9 cellular contexts compared by ENCODE assay signal in the genomic region with DNA sequence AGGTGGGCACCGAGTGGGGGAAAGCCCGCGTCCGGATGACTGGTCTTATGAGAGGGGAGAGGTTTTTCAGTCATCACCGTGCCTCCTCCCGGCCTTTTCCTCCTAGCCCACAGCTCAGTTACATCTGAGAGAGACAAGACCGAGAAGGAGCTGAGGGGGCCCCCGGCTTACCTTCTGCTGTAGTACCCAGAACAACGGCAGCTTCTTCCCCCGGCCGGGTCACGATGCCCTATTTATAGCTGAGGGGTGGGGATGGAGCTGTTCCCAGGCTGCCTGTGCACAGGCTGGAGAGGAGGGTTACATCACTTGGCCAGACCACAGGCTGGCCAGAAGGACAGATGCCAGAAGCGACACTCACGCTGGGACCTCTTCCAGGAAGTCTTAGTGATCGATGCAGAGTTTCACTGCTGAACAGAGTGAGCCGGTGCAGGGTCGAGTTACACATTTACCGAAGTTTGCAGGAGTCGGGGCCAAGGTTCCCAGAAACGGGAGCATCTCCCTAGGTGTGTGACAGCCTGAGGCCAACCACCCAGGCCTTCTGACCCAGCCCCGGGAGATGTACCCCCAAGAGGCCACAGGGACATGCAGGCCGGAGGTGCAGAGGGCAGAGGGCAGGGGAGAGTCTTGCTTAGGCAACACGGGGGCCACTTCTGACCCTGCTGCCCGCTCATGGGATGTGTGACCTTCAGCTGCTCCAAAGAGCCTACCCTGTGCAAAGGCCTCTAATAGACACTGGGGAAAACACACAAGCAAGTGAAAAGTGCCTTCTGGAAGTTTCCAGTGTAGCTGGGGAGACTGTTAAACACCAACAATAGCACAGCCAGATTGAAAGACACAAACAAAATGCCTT. TPM values are rescaled to one million over a fixed set of nuclear protein-coding genes. Genes with fewer than 3 reads are reported as not detected.
DNase-seq lines count a peak whose midpoint lies in the region; ATAC-seq and TF ChIP-seq lines count a peak whose summit lies in the region.
"Had no signal": no experiment of that assay in that cellular context is flagged by ENCODE, and none has a peak within 500 bp of the region (broad histone marks: within the 10 kb centered on the region; RNA-seq: fewer than 3 reads in every experiment).

TSS of gene AGT (minus strand) at position 208 of the 850 bp plus-strand sequence. CDS start 3,299 bp downstream, outside the sequence.

- CTCF ChIA-PET in activated CD4-positive, alpha-beta memory T cell treated with anti-CD3 and anti-CD28 coated beads, Interleukin-2, amount 10 ng/mL, durations not matched to agents 7 days and 5 days (lab: Charles Lee) = no interaction called here

- H3K4me2 ChIP-seq in smooth muscle cell = peak within 1 kb of the TSS; percentile 25

- 59% methylated on average over 24 of the region's 24 CpGs for WGBS in smooth muscle cell (ENCODE audit: low lambda C conversion rate)

- H3K27ac ChIP-seq in smooth muscle cell (ENCODE audit: low read depth) = no peak within 1 kb of the TSS

- no peaks in the 10 kb centered on the region for H3K9me3 Mint-ChIP-seq in activated CD4-positive, alpha-beta memory T cell treated with anti-CD3 and anti-CD28 coated beads, Interleukin-2, amount 10 ng/mL, durations not matched to agents 7 days and 5 days

- ATAC-seq in HG03521 (IDR thresholded peaks at IDR 0.05; ENCODE audit: unreplicated experiment) (no peak), GM21515 (IDR thresholded peaks at IDR 0.05; ENCODE audit: unreplicated experiment) (no peak), GM21786 (IDR thresholded peaks at IDR 0.05; ENCODE audit: unreplicated experiment) (no peak)

- no peak within 1 kb of the TSS for H3K27ac Mint-ChIP-seq in activated CD4-positive, alpha-beta memory T cell treated with anti-CD3 and anti-CD28 coated beads, Interleukin-2, amount 10 ng/mL, durations not matched to agents 7 days and 5 days

- H3K9ac ChIP-seq in adipocyte (ENCODE audit: low read length) (peak within 1 kb of the TSS; percentile 7), smooth muscle cell (ENCODE audit: low read depth) (no peak within 1 kb of the TSS)

- H3K4me3 Mint-ChIP-seq in activated CD4-positive, alpha-beta memory T cell treated with anti-CD3 and anti-CD28 coated beads, Interleukin-2, amount 10 ng/mL, durations not matched to agents 7 days and 5 days = no peak within 1 kb of the TSS

- H3K36me3 Mint-ChIP-seq in activated CD4-positive, alpha-beta memory T cell treated with anti-CD3 and anti-CD28 coated beads, Interleukin-2, amount 10 ng/mL, durations not matched to agents 7 days and 5 days (ENCODE audit: low read depth) = no peaks in the 10 kb centered on the region

- H3K79me2 ChIP-seq in smooth muscle cell (ENCODE audit: low read depth) = no peaks in the 10 kb centered on the region

- TF ChIP-seq CTCF in HFF-Myc (IDR thresholded peaks at IDR 0.05; ENCODE audit: low read depth, low read length, missing control alignments) (no peak), smooth muscle cell (IDR thresholded peaks at IDR 0.05; ENCODE audit: borderline replicate concordance, insufficient read depth, poor library complexity, severe bottlenecking) (no peak)

- H3K4me1 ChIP-seq in adipocyte (ENCODE audit: control insufficient read depth, insufficient read depth, low read length) = peaks cover 20% of the 10 kb centered on the region
- no peaks in the 10 kb centered on the region for H3K4me1 ChIP-seq in smooth muscle cell (ENCODE audit: low read depth)

- H2AFZ ChIP-seq in smooth muscle cell (ENCODE audit: low read depth) = no peak within 1 kb of the TSS

- H3K27me3 ChIP-seq in adipocyte (replicated peaks; ENCODE audit: control insufficient read depth, insufficient read depth, low read length) (peaks cover 12% of the 10 kb centered on the region), smooth muscle cell (ENCODE audit: low read depth) (no peaks in the 10 kb centered on the region)

- H3K9me3 ChIP-seq in adipocyte (ENCODE audit: control insufficient read depth, low read length) = peaks cover 5% of the 10 kb centered on the region
- H3K9me3 ChIP-seq in smooth muscle cell (replicated peaks; ENCODE audit: low read depth) = no peaks in the 10 kb centered on the region

- peaks cover 6% of the 10 kb centered on the region for H3K27me3 Mint-ChIP-seq in activated CD4-positive, alpha-beta memory T cell treated with anti-CD3 and anti-CD28 coated beads, Interleukin-2, amount 10 ng/mL, durations not matched to agents 7 days and 5 days

- H4K20me1 ChIP-seq in smooth muscle cell (ENCODE audit: low read depth) = no peaks in the 10 kb centered on the region

- POLR2A ChIA-PET in activated CD4-positive, alpha-beta memory T cell treated with anti-CD3 and anti-CD28 coated beads, Interleukin-2, amount 10 ng/mL, durations not matched to agents 7 days and 5 days (lab: Charles Lee) = no interaction called here

- no peaks in the 10 kb centered on the region for H3F3A ChIP-seq in smooth muscle cell (ENCODE audit: low read depth)

- peak; percentile 17 for DNase-seq in HFF-Myc (ENCODE audit: extremely low read depth, low read depth)
- DNase-seq in adipocyte (ENCODE audit: low read depth) = peak; percentile 86
- DNase-seq in hepatic stellate cell (ENCODE audit: low spot score) = peak; percentile 87
- no peak for DNase-seq in smooth muscle cell (lab: John Stamatoyannopoulos, UW; ENCODE audit: unreplicated experiment)
- DNase-seq in activated CD4-positive, alpha-beta memory T cell treated with anti-CD3 and anti-CD28 coated beads, Interleukin-2, amount 10 ng/mL, durations not matched to agents 7 days and 5 days = no peak
- DNase-seq: T1000 had no signal

- no peaks in the 10 kb centered on the region for H3K4me1 Mint-ChIP-seq in activated CD4-positive, alpha-beta memory T cell treated with anti-CD3 and anti-CD28 coated beads, Interleukin-2, amount 10 ng/mL, durations not matched to agents 7 days and 5 days

- H3K36me3 ChIP-seq in adipocyte (ENCODE audit: control insufficient read depth, insufficient read depth, low read length, severe bottlenecking) (no peaks in the 10 kb centered on the region), smooth muscle cell (ENCODE audit: low read depth) (no peaks in the 10 kb centered on the region)

- no peak within 1 kb of the TSS for H3K4me3 ChIP-seq in HFF-Myc (replicated peaks; ENCODE audit: low read depth, low read length)
- H3K4me3 ChIP-seq in adipocyte (ENCODE audit: low read length) = peak within 1 kb of the TSS; percentile 65
- H3K4me3 ChIP-seq in smooth muscle cell = no peak within 1 kb of the TSS

RNA-seq across cellular contexts. Expression of gene AGT, which starts in this region (rescaled TPM):
- 0.09 and 0.31 TPM in 2 replicates for total RNA-seq in smooth muscle cell
- polyA plus RNA-seq in smooth muscle cell = 1.9 and 3.0 TPM in 2 replicates
- total RNA-seq in activated CD4-positive, alpha-beta memory T cell treated with anti-CD3 and anti-CD28 coated beads, Interleukin-2, amount 10 ng/mL, durations not matched to agents 7 days and 5 days = not detected

Comparison
In these comparisons a context has a peak if more than half of its experiments do, and no peak if none do; other contexts are left out.
1. DNase-seq: peak in HFF-Myc (single experiment), adipocyte (single experiment) and hepatic stellate cell (single experiment); none in smooth muscle cell (single experiment) and activated CD4-positive, alpha-beta memory T cell treated with anti-CD3 and anti-CD28 coated beads, Interleukin-2, amount 10 ng/mL, durations not matched to agents 7 days and 5 days (single experiment).